In the genomic region with DNA sequence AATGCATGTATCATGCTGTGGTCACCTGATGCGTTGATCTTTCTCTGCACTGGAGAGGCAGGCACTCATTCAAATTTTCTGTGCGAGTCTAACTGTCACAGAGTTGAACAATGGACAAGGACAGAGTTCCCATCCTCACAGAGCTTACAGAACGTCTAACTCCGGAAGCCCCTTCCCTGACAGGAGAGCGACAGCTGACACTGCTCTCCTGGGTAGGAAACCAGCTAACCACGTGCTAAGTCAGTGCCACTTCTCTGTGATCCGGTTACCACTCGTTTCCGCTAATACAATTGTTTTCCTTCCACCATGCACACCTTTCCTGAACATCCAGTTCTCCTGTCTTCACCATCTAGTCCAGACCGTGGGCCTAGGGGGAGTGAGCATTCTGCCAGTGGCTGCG, we compare ENCODE assay signal across 24 cellular contexts.
"Had no signal": no experiment of that assay in that cellular context is flagged by ENCODE, and none has a peak within 500 bp of the region (broad histone marks: within the 10 kb centered on the region; RNA-seq: fewer than 3 reads in every experiment).

No MANE protein-coding gene starts in this region.

- FAIRE-seq: bronchial epithelial cell, keratinocyte had no signal

- H3K27ac Mint-ChIP-seq: activated naive CD8-positive, alpha-beta T cell treated with anti-CD3 and anti-CD28 coated beads, Interleukin-2, amount 10 ng/mL, durations not matched to agents 7 days and 5 days; activated T-helper 1 cell treated with anti-CD3 and anti-CD28 coated beads, Interleukin-12 subunit alpha, Interleukin-12 subunit beta, Interleukin-2, Interleukin-4 antibody, amounts not matched to agents 30 ng/mL and 10 ng/mL and 1 ng/mL, durations not matched to agents 14 hours and 24 hours and 36 hours; progenitor cell of endocrine pancreas had no signal

- ATAC-seq: heart left ventricle, left lobe of liver, lower lobe of right lung, mucosa of descending colon had no signal

- H3K4me1 ChIP-seq: heart left ventricle, lower lobe of right lung, sigmoid colon, upper lobe of left lung had no signal

- H3K27me3 ChIP-seq: heart left ventricle, sigmoid colon, upper lobe of left lung had no signal

- H3K4me2 ChIP-seq: smooth muscle cell had no signal

- DNase-seq: activated CD4-positive, alpha-beta T cell treated with anti-CD3 and anti-CD28 coated beads for 1 hour; activated CD4-positive, alpha-beta T cell treated with anti-CD3 and anti-CD28 coated beads, Interleukin-2, amount 50 U/mL, for 1 hour; activated naive CD8-positive, alpha-beta T cell treated with anti-CD3 and anti-CD28 coated beads, Interleukin-2, amount 10 ng/mL, durations not matched to agents 7 days and 5 days; amygdala; cerebellar nuclear complex; heart left ventricle; lower lobe of right lung; mesendoderm; mucosa of descending colon; retina; sigmoid colon; stimulated activated CD4-positive, alpha-beta T cell treated with anti-CD3 and anti-CD28 coated beads, Interleukin-4, amount 100 ng/mL, for 1 hour; stimulated activated naive CD4-positive, alpha-beta T cell treated with Interleukin-2 at 50 U/mL for 16 hours; T-helper 1 cell; upper lobe of left lung had no signal

- H3K27ac ChIP-seq: coronary artery, epithelial cell of prostate, heart left ventricle, lower lobe of right lung, sigmoid colon, thoracic aorta, upper lobe of left lung had no signal

- H3K4me3 ChIP-seq: coronary artery, heart left ventricle, lower lobe of right lung, mucosa of descending colon, sigmoid colon, smooth muscle cell, thoracic aorta, upper lobe of left lung had no signal

- H3K27me3 Mint-ChIP-seq: activated naive CD8-positive, alpha-beta T cell treated with anti-CD3 and anti-CD28 coated beads, Interleukin-2, amount 10 ng/mL, durations not matched to agents 7 days and 5 days; progenitor cell of endocrine pancreas had no signal

- H3K9me3 ChIP-seq: heart left ventricle, lower lobe of right lung, mucosa of descending colon, sigmoid colon, thoracic aorta, upper lobe of left lung had no signal

- H3K4me3 Mint-ChIP-seq: activated naive CD8-positive, alpha-beta T cell treated with anti-CD3 and anti-CD28 coated beads, Interleukin-2, amount 10 ng/mL, durations not matched to agents 7 days and 5 days; activated T-helper 1 cell treated with anti-CD3 and anti-CD28 coated beads, Interleukin-12 subunit alpha, Interleukin-12 subunit beta, Interleukin-2, Interleukin-4 antibody, amounts not matched to agents 30 ng/mL and 10 ng/mL and 1 ng/mL, durations not matched to agents 14 hours and 24 hours and 36 hours had no signal

- H3K9me3 Mint-ChIP-seq: activated naive CD8-positive, alpha-beta T cell treated with anti-CD3 and anti-CD28 coated beads, Interleukin-2, amount 10 ng/mL, durations not matched to agents 7 days and 5 days; activated T-helper 1 cell treated with anti-CD3 and anti-CD28 coated beads, Interleukin-12 subunit alpha, Interleukin-12 subunit beta, Interleukin-2, Interleukin-4 antibody, amounts not matched to agents 30 ng/mL and 10 ng/mL and 1 ng/mL, durations not matched to agents 14 hours and 24 hours and 36 hours had no signal
